ENCODE assay signal across 15 cellular contexts in the genomic region with DNA sequence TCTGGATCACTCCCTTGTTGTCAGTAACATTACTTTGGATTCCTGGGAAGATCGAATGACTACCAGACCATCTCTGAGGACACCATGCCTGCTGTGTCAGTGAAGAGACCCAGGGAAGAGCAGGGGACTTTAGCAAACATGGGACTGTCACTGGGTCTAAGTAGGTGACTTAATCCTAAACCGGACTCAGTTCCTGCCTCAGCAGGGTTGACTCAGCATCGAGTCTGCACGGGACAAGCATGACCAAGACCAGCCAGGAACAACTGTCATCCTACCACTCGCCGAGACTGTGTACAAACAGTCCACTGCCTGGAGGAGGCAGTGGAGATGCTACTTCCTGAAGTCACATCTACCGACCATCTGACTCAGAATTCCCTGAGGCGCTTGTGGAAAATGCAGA. TPM values are rescaled to one million over a fixed set of nuclear protein-coding genes. Genes with fewer than 3 reads are reported as not detected.
DNase-seq lines count a peak whose midpoint lies in the region; ATAC-seq and TF ChIP-seq lines count a peak whose summit lies in the region.
"Had no signal": no experiment of that assay in that cellular context is flagged by ENCODE, and none has a peak within 500 bp of the region (broad histone marks: within the 10 kb centered on the region; RNA-seq: fewer than 3 reads in every experiment).

No MANE protein-coding gene starts in this region.

- no peaks in the 10 kb centered on the region; the same call in 1 of the 2 replicates for H3K79me2 ChIP-seq in H9 (ENCODE audit: insufficient read depth, low read length)

- ATAC-seq in GM19455 (IDR thresholded peaks at IDR 0.05; ENCODE audit: unreplicated experiment): no peak
- no peak for ATAC-seq in HG02840 (IDR thresholded peaks at IDR 0.05; ENCODE audit: low FRiP score, unreplicated experiment)
- no peak for ATAC-seq in HG03280 (IDR thresholded peaks at IDR 0.05; ENCODE audit: unreplicated experiment)

- no peak overlapping the region for H2BK120ac ChIP-seq in H9 (ENCODE audit: low read depth, low read length, poor library complexity, severe bottlenecking)

- H4K8ac ChIP-seq in H9 (replicated peaks; ENCODE audit: insufficient read length, low read depth, low read length): no peak overlapping the region

- H3K27me3 ChIP-seq in H9 (ENCODE audit: insufficient read depth, low read length): no peaks in the 10 kb centered on the region
- no peaks in the 10 kb centered on the region for H3K27me3 ChIP-seq in kidney epithelial cell (ENCODE audit: control insufficient read depth, insufficient read depth, low read length)

- no peaks in the 10 kb centered on the region for H3K36me3 ChIP-seq in kidney epithelial cell (ENCODE audit: control insufficient read depth, insufficient read depth, low read length)

- H3K4me1 ChIP-seq in H9 (ENCODE audit: insufficient read depth, low read length): no peaks in the 10 kb centered on the region; the same call in 1 of the 2 replicates

- H3K36me3 Mint-ChIP-seq in CD14-positive monocyte (no peaks in the 10 kb centered on the region), H9 (ENCODE audit: insufficient read depth in 1 of 3, low read depth in 3 of 3) (no peaks in the 10 kb centered on the region)
- H3K36me3 Mint-ChIP-seq: CD4-positive, CD25-positive, alpha-beta regulatory T cell had no signal

- H2BK15ac ChIP-seq in H9 (ENCODE audit: low read depth, low read length): no peak overlapping the region

- no peak overlapping the region for H3K4me2 ChIP-seq in H9 (ENCODE audit: insufficient read depth, insufficient read length, low read length)

- DNase-seq in CD14-positive monocyte (ENCODE audit: low spot score) (peak; percentile 71), H9 (no peak), SK-MEL-5 (ENCODE audit: low read depth, low spot score) (peak; percentile 40), kidney epithelial cell (ENCODE audit: low read depth) (no peak)
- DNase-seq in stimulated activated CD4-positive, alpha-beta T cell treated with anti-CD3 and anti-CD28 coated beads, Interleukin-2, amount 100 ng/mL, for 24 hours: no peak
- DNase-seq: activated CD4-positive, alpha-beta T cell treated with anti-CD3 and anti-CD28 coated beads, Interleukin-2, amount 50 U/mL, for 4 hours; amniotic stem cell; CD4-positive, CD25-positive, alpha-beta regulatory T cell; GF-D8; kidney glomerular epithelial cell; NCI-H146; NCI-H510A treated with DMSO at 0.1 percent for 48 hours had no signal

- no peak overlapping the region for H4K91ac ChIP-seq in H9 (ENCODE audit: insufficient read length, low read depth, low read length)

- WGBS in H9 (ENCODE audit: extremely low coverage, insufficient read length, low lambda C conversion rate): no CpG with 5 or more reads among the region's 8 CpGs

- H3K23ac ChIP-seq in H9 (ENCODE audit: insufficient read length, low read depth, low read length): no peak overlapping the region

- no peak overlapping the region for H3K14ac ChIP-seq in H9 (ENCODE audit: insufficient read depth, low read length)

- H3K9me3 ChIP-seq in H9 (ENCODE audit: control insufficient read depth, low read depth, low read length): no peaks in the 10 kb centered on the region

- no peak overlapping the region for H3K56ac ChIP-seq in H9 (ENCODE audit: insufficient read length, low read depth, low read length)

- no peak overlapping the region for H3K4ac ChIP-seq in H9 (ENCODE audit: low read depth, low read length)

- H3K18ac ChIP-seq in H9 (ENCODE audit: insufficient read length, low read depth, low read length): no peak overlapping the region

- in situ Hi-C loops in SK-MEL-5 (cut with HindIII; ENCODE audit: low pct_unique_long_range_greater_than_20kb, low sequenced_read_pairs): no loop called here

- H3K4me3 Mint-ChIP-seq in CD14-positive monocyte (no peak overlapping the region), H9 (no peak overlapping the region)
- H3K4me3 Mint-ChIP-seq: CD4-positive, CD25-positive, alpha-beta regulatory T cell had no signal

- intact Hi-C loops in CD14-positive monocyte (cut with micrococcal nuclease): no loop called here

- peaks cover 6% of the 10 kb centered on the region for H3K4me1 Mint-ChIP-seq in CD14-positive monocyte
- no peaks in the 10 kb centered on the region for H3K4me1 Mint-ChIP-seq in H9
- H3K4me1 Mint-ChIP-seq: CD4-positive, CD25-positive, alpha-beta regulatory T cell had no signal

- no peaks in the 10 kb centered on the region for H4K20me1 ChIP-seq in H9 (ENCODE audit: control insufficient read depth, insufficient read depth, insufficient read length)

- no peak overlapping the region for H2AK5ac ChIP-seq in H9 (ENCODE audit: insufficient read length, low read length)

- H3K79me1 ChIP-seq in H9 (ENCODE audit: insufficient read depth, low read depth, low read length, poor library complexity, severe bottlenecking): no peaks in the 10 kb centered on the region

- H3K27ac ChIP-seq in H9 (ENCODE audit: insufficient read length, low read depth, low read length): no peak overlapping the region

- no peaks in the 10 kb centered on the region for H3K23me2 ChIP-seq in H9 (ENCODE audit: insufficient read length, low read depth, low read length, poor library complexity, severe bottlenecking)

- no peak overlapping the region for H4K5ac ChIP-seq in H9 (ENCODE audit: insufficient read length, low read depth, low read length)

- H3K27me3 Mint-ChIP-seq in CD14-positive monocyte (ENCODE audit: low read depth in 3 of 3) (peaks cover 0 to 2% (median 2%) of the 10 kb centered on the region in 3 donors), H9 (ENCODE audit: low read depth) (peaks cover 1% of the 10 kb centered on the region; the same call in 1 of the 2 replicates)
- H3K27me3 Mint-ChIP-seq: CD4-positive, CD25-positive, alpha-beta regulatory T cell had no signal

- no peak overlapping the region for H2BK5ac ChIP-seq in H9 (ENCODE audit: insufficient read length, low read length)

- TF ChIP-seq CTCF in CD14-positive monocyte (IDR thresholded peaks at IDR 0.05) (no peak), H9 (conservative IDR thresholded peaks at IDR 0.05) (peak; percentile 35; the same call in 2 of the 3 replicates), kidney epithelial cell (IDR thresholded peaks at IDR 0.05; ENCODE audit: insufficient read depth, low read length, poor library complexity, severe bottlenecking) (peak; percentile 6)

- no peak overlapping the region for H2AFZ ChIP-seq in H9 (ENCODE audit: low read length)

- no peak overlapping the region for H2BK20ac ChIP-seq in H9 (ENCODE audit: low read depth, low read length, poor library complexity, severe bottlenecking)

- H3K9me3 Mint-ChIP-seq in CD14-positive monocyte (no peaks in the 10 kb centered on the region), H9 (no peaks in the 10 kb centered on the region)
- H3K9me3 Mint-ChIP-seq: CD4-positive, CD25-positive, alpha-beta regulatory T cell had no signal

- H3T11ph ChIP-seq in H9 (ENCODE audit: low read length): no peak overlapping the region

- H2BK12ac ChIP-seq in H9 (ENCODE audit: insufficient read length, low read depth, low read length): no peak overlapping the region

- no peak overlapping the region for H3K9ac ChIP-seq in H9 (ENCODE audit: extremely low read depth, insufficient read length, low read length)

- H3K27ac Mint-ChIP-seq in CD14-positive monocyte (peak overlapping the region in 3 of 7 donors; percentile 0 to 26 (median 1)), H9 (no peak overlapping the region)
- H3K27ac Mint-ChIP-seq: CD4-positive, CD25-positive, alpha-beta regulatory T cell had no signal

- H3K4me3 ChIP-seq in kidney epithelial cell (ENCODE audit: low read depth, low read length): no peak overlapping the region

RNA-seq across cellular contexts. Expression of a gene that starts 53.2 kb away (rescaled TPM):
- polyA plus RNA-seq in CD14-positive monocyte: 10 to 100 TPM; 34.5 to 34.8 TPM
- 64.2 and 66.7 TPM in 2 replicates for total RNA-seq in H9 (2021)
- 35.9 and 41.1 TPM in 2 replicates for total RNA-seq in SK-MEL-5 (2014; rRNA removed; shearing (Covaris generic))
- polyA plus RNA-seq in SK-MEL-5 (2015; cell fraction: cytosol; rRNA removed): 42.0 and 43.9 TPM in 2 replicates
- 14.8 and 15.9 TPM in 2 replicates for polyA plus RNA-seq in SK-MEL-5 (2015; cell fraction: nucleus; rRNA removed)
- total RNA-seq in kidney epithelial cell: 28.1 and 53.9 TPM in 2 replicates

Comparison
In these comparisons a context has a peak if more than half of its experiments do, and no peak if none do; other contexts are left out.
1. DNase-seq: peak in CD14-positive monocyte (single experiment) and SK-MEL-5 (single experiment); none in H9 (single experiment), kidney epithelial cell (single experiment) and stimulated activated CD4-positive, alpha-beta T cell treated with anti-CD3 and anti-CD28 coated beads, Interleukin-2, amount 100 ng/mL, for 24 hours (0 of 2).